Comparison of ENCODE assay signal across 8 cellular contexts in the genomic region with DNA sequence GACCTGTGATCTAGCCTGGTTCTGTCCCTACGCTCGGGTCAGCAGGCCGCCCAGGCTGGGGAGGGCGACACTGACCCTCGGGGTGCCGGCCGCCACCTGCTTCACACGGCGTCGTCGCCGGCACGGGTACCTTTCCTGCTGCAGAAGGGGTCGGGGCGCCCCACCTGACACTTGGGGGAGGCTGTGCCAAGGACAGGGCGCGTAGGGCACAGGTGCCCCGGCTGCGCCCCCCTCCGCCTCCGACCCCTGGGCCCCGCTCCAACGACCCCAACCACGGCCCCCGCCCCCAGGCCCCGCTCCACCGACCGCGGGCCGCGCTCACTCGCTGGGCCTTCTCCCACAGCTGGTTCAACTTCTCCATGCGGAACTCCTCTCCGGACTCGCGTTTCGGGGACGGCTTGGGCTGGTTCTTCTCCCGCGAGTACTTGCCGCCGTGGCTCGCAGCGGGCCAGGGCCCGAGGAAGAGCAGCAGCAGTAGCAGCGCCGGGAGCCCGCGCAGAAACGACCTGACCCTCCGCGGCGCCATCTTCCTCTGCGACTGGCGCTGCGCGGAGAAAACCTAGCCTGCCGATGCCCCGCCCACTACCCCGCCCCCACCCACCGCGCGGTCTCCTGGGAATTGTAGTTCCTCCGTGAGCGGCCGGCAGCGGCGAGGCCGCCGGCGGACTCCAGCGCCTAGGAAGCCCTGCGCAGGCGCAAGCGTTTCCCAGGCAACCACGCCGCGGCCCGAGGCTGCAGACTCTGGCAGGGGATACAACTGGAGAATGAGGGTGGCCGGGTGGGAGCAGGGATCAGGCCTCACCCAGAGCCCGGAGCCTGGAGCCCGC.
DNase-seq lines count a peak whose midpoint lies in the region; ATAC-seq and TF ChIP-seq lines count a peak whose summit lies in the region.

A gene with protein sequence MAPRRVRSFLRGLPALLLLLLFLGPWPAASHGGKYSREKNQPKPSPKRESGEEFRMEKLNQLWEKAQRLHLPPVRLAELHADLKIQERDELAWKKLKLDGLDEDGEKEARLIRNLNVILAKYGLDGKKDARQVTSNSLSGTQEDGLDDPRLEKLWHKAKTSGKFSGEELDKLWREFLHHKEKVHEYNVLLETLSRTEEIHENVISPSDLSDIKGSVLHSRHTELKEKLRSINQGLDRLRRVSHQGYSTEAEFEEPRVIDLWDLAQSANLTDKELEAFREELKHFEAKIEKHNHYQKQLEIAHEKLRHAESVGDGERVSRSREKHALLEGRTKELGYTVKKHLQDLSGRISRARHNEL (minus strand): TSS at position 536 of the 827 bp plus-strand sequence. CDS start 10 bp downstream, at position 526.

- peak; percentile 92 for ATAC-seq in GM18498 (IDR thresholded peaks at IDR 0.05; ENCODE audit: unreplicated experiment)
- ATAC-seq in HG02885 (IDR thresholded peaks at IDR 0.05; ENCODE audit: poor library complexity, unreplicated experiment), result peak; percentile 84

- in situ Hi-C loops in astrocyte of the cerebellum (cut with HindIII; ENCODE audit: low sequenced_read_pairs), result no loop called here

- H3K4me3 ChIP-seq in astrocyte of the cerebellum (ENCODE audit: low read depth, low read length), result peak within 1 kb of the TSS; percentile 84

- TF ChIP-seq CTCF in astrocyte of the cerebellum (IDR thresholded peaks at IDR 0.05; ENCODE audit: low read depth, low read length, missing control alignments), result no peak

- peak; percentile 82 for DNase-seq in NCI-H2029 (lab: John Stamatoyannopoulos, UW)
- peak; percentile 72 for DNase-seq in T-helper 9 cell
- peak; percentile 69 for DNase-seq in astrocyte of the cerebellum (ENCODE audit: low read depth)
- peak; percentile 90 for DNase-seq in hippocampal formation (lab: John Stamatoyannopoulos, UW)
- peak; percentile 95 for DNase-seq in retina
- DNase-seq in cortex of kidney (lab: John Stamatoyannopoulos, UW), result no peak
